Comparison of ENCODE assay signal across 17 cellular contexts in the genomic region with DNA sequence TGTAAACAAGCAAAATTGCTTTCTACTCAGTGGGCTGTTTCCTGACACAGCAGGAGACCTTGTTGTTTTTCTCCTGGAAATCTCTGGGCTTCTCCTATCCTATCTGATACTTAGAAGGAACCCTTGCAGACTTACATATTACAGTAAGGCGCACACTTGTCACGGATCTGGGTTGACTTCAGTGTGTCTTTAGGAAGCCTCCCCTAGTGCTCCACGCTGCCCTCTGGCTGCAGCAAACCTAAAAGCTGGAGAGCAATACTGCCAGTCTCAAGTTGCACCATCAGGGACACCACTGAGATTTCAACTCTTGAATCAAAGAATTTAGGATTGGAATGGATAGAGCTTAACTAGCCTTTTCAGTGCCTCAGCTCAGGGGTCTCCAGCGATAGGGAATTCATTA.
DNase-seq lines count a peak whose midpoint lies in the region; ATAC-seq and TF ChIP-seq lines count a peak whose summit lies in the region.
"Had no signal": no experiment of that assay in that cellular context is flagged by ENCODE, and none has a peak within 500 bp of the region (broad histone marks: within the 10 kb centered on the region; RNA-seq: fewer than 3 reads in every experiment).

No MANE protein-coding gene starts in this region.

- TF ChIP-seq CTCF in GM23338 (conservative IDR thresholded peaks at IDR 0.05; ENCODE audit: low read depth in 2 of 2): no peak
- no peak for TF ChIP-seq CTCF in CD8-positive, alpha-beta T cell (IDR thresholded peaks at IDR 0.05)

- CTCF ChIA-PET in CD8-positive, alpha-beta T cell (lab: Charles Lee): no interaction called here

- H4K20me1 ChIP-seq in GM23338 (replicated peaks; ENCODE audit: insufficient read depth): no peaks in the 10 kb centered on the region

- no peak overlapping the region for H3K4me3 ChIP-seq in GM23338
- H3K4me3 ChIP-seq in CD8-positive, alpha-beta T cell (ENCODE audit: low read depth, low read length): no peak overlapping the region
- H3K4me3 ChIP-seq: body of pancreas had no signal

- H3K36me3 ChIP-seq in GM23338 (ENCODE audit: insufficient read depth): no peaks in the 10 kb centered on the region
- H3K36me3 ChIP-seq in CD8-positive, alpha-beta T cell (ENCODE audit: insufficient read depth, low read length): no peaks in the 10 kb centered on the region

- ATAC-seq in GM23338: peak; percentile 41
- ATAC-seq in left colon: no peak
- no peak for ATAC-seq in CD8-positive, alpha-beta T cell
- ATAC-seq: body of pancreas; natural killer cell treated with Interleukin-12 subunit alpha and Interleukin-12 subunit beta and Interleukin-15 and Interleukin-18, amount 100 ng/mL, for 72 hours had no signal

- no peak overlapping the region for H3K4me2 ChIP-seq in GM23338

- intact Hi-C loops in left colon (cut with DNase I, micrococcal nuclease): no loop called here
- intact Hi-C loops in CD8-positive, alpha-beta T cell (cut with DNase I, micrococcal nuclease): no loop called here

- H3K27me3 Mint-ChIP-seq in GM23338 (ENCODE audit: insufficient read depth, low read depth, poor library complexity): no peaks in the 10 kb centered on the region
- H3K27me3 Mint-ChIP-seq in CD8-positive, alpha-beta T cell (ENCODE audit: low read depth): peaks cover 4% of the 10 kb centered on the region

- no peaks in the 10 kb centered on the region for H3K36me3 Mint-ChIP-seq in GM23338 (ENCODE audit: low read depth)
- H3K36me3 Mint-ChIP-seq in CD8-positive, alpha-beta T cell: no peaks in the 10 kb centered on the region
- H3K36me3 Mint-ChIP-seq: CD4-positive, alpha-beta memory T cell; natural killer cell treated with Interleukin-12 subunit alpha and Interleukin-12 subunit beta and Interleukin-15 and Interleukin-18, amount 100 ng/mL, for 72 hours had no signal

- 0 out of 2 replicates have a peak, but pooled peaks cover 5% of the 10 kb centered on the region for H3K9me2 ChIP-seq in GM23338 (ENCODE audit: insufficient read depth)

- peak; percentile 14 for DNase-seq in GM23338 (ENCODE audit: low spot score)
- DNase-seq in NCI-H82 (lab: John Stamatoyannopoulos, UW): peak; percentile 71
- DNase-seq in fibroblast of peridontal ligament (ENCODE audit: extremely low read depth): peak; percentile 48
- DNase-seq in pons (ENCODE audit: low spot score): peak; percentile 41
- DNase-seq in Kasumi-1 (lab: John Stamatoyannopoulos, UW): no peak
- no peak for DNase-seq in left colon
- DNase-seq in CD8-positive, alpha-beta T cell: no peak
- DNase-seq: activated CD4-positive, alpha-beta T cell treated with anti-CD3 and anti-CD28 coated beads, Interleukin-2, amount 50 U/mL, for 1 hour; activated effector memory CD4-positive, alpha-beta T cell treated with Interleukin-2 at 50 U/mL for 16 hours; CD4-positive, alpha-beta memory T cell; foreskin melanocyte; GF-D8; NCI-H1417 treated with DMSO at 0.1 percent for 48 hours; NCI-H510A had no signal

- POLR2A ChIA-PET in CD8-positive, alpha-beta T cell (lab: Charles Lee): no interaction called here

- H2AFZ ChIP-seq in GM23338: no peak overlapping the region

- H3K9me3 Mint-ChIP-seq in GM23338: no peaks in the 10 kb centered on the region
- H3K9me3 Mint-ChIP-seq in CD8-positive, alpha-beta T cell: no peaks in the 10 kb centered on the region
- H3K9me3 Mint-ChIP-seq: natural killer cell treated with Interleukin-12 subunit alpha and Interleukin-12 subunit beta and Interleukin-15 and Interleukin-18, amount 100 ng/mL, for 72 hours had no signal

- peaks cover 4% of the 10 kb centered on the region for H3K4me1 Mint-ChIP-seq in GM23338
- no peaks in the 10 kb centered on the region for H3K4me1 Mint-ChIP-seq in CD8-positive, alpha-beta T cell (ENCODE audit: low read depth)
- H3K4me1 Mint-ChIP-seq: CD4-positive, alpha-beta memory T cell had no signal

- no peaks in the 10 kb centered on the region for H3K79me2 ChIP-seq in GM23338 (replicated peaks; ENCODE audit: insufficient read depth)

- no peak overlapping the region for H3K27ac Mint-ChIP-seq in GM23338
- no peak overlapping the region for H3K27ac Mint-ChIP-seq in CD8-positive, alpha-beta T cell
- H3K27ac Mint-ChIP-seq: CD4-positive, alpha-beta memory T cell; natural killer cell treated with Interleukin-12 subunit alpha and Interleukin-12 subunit beta and Interleukin-15 and Interleukin-18, amount 100 ng/mL, for 72 hours had no signal

- no peaks in the 10 kb centered on the region for H3K4me1 ChIP-seq in GM23338 (ENCODE audit: insufficient read depth)
- H3K4me1 ChIP-seq in CD8-positive, alpha-beta T cell (ENCODE audit: insufficient read depth, low read length): no peaks in the 10 kb centered on the region
- H3K4me1 ChIP-seq: body of pancreas had no signal

- no peaks in the 10 kb centered on the region for H3K27me3 ChIP-seq in GM23338 (ENCODE audit: insufficient read depth)
- no peaks in the 10 kb centered on the region for H3K27me3 ChIP-seq in CD8-positive, alpha-beta T cell (ENCODE audit: insufficient read depth, low read length)
- H3K27me3 ChIP-seq: body of pancreas had no signal

- no peaks in the 10 kb centered on the region for H3F3A ChIP-seq in GM23338 (replicated peaks; ENCODE audit: low read depth)

- H3K9me3 ChIP-seq in CD8-positive, alpha-beta T cell (ENCODE audit: low read length): no peaks in the 10 kb centered on the region
- H3K9me3 ChIP-seq: body of pancreas had no signal

- no peak overlapping the region for H3K27ac ChIP-seq in GM23338 (ENCODE audit: low read depth)
- no peak overlapping the region for H3K27ac ChIP-seq in CD8-positive, alpha-beta T cell (ENCODE audit: low read depth, low read length)
- H3K27ac ChIP-seq: body of pancreas, RWPE1 had no signal

- no peak overlapping the region for H3K4me3 Mint-ChIP-seq in GM23338
- H3K4me3 Mint-ChIP-seq in CD8-positive, alpha-beta T cell: no peak overlapping the region
- H3K4me3 Mint-ChIP-seq: CD4-positive, alpha-beta memory T cell; natural killer cell treated with Interleukin-12 subunit alpha and Interleukin-12 subunit beta and Interleukin-15 and Interleukin-18, amount 100 ng/mL, for 72 hours had no signal

TF ChIP-seq in GM23338, 12 proteins besides CTCF, POLR2A, EP300 and RAD21 (continues in another document):
- no peak for TF ChIP-seq CREB1 (CRISPR knock-in tag; IDR thresholded peaks at IDR 0.05; ENCODE audit: low read depth)
- TF ChIP-seq, protein P1, sequence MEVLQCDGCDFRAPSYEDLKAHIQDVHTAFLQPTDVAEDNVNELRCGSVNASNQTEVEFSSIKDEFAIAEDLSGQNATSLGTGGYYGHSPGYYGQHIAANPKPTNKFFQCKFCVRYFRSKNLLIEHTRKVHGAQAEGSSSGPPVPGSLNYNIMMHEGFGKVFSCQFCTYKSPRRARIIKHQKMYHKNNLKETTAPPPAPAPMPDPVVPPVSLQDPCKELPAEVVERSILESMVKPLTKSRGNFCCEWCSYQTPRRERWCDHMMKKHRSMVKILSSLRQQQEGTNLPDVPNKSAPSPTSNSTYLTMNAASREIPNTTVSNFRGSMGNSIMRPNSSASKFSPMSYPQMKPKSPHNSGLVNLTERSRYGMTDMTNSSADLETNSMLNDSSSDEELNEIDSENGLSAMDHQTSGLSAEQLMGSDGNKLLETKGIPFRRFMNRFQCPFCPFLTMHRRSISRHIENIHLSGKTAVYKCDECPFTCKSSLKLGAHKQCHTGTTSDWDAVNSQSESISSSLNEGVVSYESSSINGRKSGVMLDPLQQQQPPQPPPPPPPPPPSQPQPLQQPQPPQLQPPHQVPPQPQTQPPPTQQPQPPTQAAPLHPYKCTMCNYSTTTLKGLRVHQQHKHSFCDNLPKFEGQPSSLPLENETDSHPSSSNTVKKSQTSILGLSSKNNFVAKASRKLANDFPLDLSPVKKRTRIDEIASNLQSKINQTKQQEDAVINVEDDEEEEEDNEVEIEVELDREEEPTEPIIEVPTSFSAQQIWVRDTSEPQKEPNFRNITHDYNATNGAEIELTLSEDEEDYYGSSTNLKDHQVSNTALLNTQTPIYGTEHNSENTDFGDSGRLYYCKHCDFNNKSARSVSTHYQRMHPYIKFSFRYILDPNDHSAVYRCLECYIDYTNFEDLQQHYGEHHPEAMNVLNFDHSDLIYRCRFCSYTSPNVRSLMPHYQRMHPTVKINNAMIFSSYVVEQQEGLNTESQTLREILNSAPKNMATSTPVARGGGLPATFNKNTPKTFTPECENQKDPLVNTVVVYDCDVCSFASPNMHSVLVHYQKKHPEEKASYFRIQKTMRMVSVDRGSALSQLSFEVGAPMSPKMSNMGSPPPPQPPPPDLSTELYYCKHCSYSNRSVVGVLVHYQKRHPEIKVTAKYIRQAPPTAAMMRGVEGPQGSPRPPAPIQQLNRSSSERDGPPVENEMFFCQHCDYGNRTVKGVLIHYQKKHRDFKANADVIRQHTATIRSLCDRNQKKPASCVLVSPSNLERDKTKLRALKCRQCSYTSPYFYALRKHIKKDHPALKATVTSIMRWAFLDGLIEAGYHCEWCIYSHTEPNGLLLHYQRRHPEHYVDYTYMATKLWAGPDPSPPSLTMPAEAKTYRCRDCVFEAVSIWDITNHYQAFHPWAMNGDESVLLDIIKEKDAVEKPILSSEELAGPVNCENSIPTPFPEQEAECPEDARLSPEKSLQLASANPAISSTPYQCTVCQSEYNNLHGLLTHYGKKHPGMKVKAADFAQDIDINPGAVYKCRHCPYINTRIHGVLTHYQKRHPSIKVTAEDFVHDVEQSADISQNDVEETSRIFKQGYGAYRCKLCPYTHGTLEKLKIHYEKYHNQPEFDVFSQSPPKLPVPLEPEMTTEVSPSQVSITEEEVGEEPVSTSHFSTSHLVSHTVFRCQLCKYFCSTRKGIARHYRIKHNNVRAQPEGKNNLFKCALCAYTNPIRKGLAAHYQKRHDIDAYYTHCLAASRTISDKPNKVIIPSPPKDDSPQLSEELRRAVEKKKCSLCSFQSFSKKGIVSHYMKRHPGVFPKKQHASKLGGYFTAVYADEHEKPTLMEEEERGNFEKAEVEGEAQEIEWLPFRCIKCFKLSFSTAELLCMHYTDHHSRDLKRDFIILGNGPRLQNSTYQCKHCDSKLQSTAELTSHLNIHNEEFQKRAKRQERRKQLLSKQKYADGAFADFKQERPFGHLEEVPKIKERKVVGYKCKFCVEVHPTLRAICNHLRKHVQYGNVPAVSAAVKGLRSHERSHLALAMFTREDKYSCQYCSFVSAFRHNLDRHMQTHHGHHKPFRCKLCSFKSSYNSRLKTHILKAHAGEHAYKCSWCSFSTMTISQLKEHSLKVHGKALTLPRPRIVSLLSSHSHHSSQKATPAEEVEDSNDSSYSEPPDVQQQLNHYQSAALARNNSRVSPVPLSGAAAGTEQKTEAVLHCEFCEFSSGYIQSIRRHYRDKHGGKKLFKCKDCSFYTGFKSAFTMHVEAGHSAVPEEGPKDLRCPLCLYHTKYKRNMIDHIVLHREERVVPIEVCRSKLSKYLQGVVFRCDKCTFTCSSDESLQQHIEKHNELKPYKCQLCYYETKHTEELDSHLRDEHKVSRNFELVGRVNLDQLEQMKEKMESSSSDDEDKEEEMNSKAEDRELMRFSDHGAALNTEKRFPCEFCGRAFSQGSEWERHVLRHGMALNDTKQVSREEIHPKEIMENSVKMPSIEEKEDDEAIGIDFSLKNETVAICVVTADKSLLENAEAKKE (CRISPR knock-in tag; IDR thresholded peaks at IDR 0.05): no peak

Comparison
In these comparisons a context has a peak if more than half of its experiments do, and no peak if none do; other contexts are left out.
1. DNase-seq: peak in GM23338 (single experiment), NCI-H82 (single experiment), fibroblast of peridontal ligament (single experiment) and pons (single experiment); none in Kasumi-1 (0 of 2), left colon (0 of 2) and CD8-positive, alpha-beta T cell (0 of 7).